ENCODE assay signal across 1 cellular context in genomic region chr22:31341386-31342088, GRCh38.
TF ChIP-seq lines count a peak whose summit lies in the region.

No MANE protein-coding gene starts in this region.

TF ChIP-seq in H1, 55 proteins besides CTCF, POLR2A, EP300 and RAD21:
- no peak for TF ChIP-seq KDM1A (IDR thresholded peaks at IDR 0.05; ENCODE audit: borderline replicate concordance, low read length)
- no peak for TF ChIP-seq BRCA1 (IDR thresholded peaks at IDR 0.05; ENCODE audit: low read depth, low read length)
- no peak for TF ChIP-seq POLR2AphosphoS5 (IDR thresholded peaks at IDR 0.05; ENCODE audit: low read depth, low read length)
- no peak for TF ChIP-seq CHD1 (IDR thresholded peaks at IDR 0.05; ENCODE audit: low read depth, low read length)
- no peak for TF ChIP-seq TBP (IDR thresholded peaks at IDR 0.05; ENCODE audit: low read depth, low read length)
- no peak for TF ChIP-seq RNF2 (IDR thresholded peaks at IDR 0.05; ENCODE audit: borderline replicate concordance, low read depth, low read length, missing control alignments, poor library complexity, severe bottlenecking)
